2 cellular contexts compared by ENCODE assay signal in the genomic region with DNA sequence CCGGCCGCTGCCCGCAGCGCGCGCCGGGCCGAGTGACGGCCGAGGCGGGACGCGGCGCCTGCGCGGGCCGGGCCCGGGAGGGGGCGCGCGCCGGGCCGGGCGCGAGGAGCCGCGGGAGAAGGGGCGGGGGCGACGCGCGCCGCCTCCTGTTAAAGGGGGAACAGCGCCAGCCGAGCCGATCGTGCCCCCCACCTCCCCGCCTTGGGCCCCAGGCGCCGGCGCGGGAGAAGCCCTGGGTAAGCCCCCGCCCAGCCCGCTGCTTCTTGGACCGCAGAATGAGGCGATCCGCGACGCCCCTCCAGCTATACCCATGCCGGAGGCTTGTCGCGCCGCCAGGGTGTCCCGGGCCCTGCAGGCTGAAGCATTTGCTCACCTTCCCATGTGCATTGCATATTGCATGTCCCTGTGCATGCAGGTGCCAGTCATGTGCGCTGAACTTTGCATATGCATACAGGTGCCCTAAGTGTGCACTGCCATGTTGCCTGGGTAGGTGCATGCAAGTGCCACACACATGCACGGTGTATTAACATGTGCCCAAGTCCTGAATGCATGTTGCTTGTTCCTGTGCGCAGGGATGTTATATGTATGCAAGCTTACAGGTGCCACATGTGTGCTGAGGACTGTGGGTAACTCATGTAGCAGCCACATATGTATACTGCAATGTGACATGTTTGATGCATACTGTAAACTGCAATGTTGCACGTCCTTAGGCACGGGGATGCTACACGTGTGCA.
A peak's percentile ranks its signal among the peaks of the same experiment; 100 is the strongest.
TF ChIP-seq lines count a peak whose summit lies in the region.

A gene with protein sequence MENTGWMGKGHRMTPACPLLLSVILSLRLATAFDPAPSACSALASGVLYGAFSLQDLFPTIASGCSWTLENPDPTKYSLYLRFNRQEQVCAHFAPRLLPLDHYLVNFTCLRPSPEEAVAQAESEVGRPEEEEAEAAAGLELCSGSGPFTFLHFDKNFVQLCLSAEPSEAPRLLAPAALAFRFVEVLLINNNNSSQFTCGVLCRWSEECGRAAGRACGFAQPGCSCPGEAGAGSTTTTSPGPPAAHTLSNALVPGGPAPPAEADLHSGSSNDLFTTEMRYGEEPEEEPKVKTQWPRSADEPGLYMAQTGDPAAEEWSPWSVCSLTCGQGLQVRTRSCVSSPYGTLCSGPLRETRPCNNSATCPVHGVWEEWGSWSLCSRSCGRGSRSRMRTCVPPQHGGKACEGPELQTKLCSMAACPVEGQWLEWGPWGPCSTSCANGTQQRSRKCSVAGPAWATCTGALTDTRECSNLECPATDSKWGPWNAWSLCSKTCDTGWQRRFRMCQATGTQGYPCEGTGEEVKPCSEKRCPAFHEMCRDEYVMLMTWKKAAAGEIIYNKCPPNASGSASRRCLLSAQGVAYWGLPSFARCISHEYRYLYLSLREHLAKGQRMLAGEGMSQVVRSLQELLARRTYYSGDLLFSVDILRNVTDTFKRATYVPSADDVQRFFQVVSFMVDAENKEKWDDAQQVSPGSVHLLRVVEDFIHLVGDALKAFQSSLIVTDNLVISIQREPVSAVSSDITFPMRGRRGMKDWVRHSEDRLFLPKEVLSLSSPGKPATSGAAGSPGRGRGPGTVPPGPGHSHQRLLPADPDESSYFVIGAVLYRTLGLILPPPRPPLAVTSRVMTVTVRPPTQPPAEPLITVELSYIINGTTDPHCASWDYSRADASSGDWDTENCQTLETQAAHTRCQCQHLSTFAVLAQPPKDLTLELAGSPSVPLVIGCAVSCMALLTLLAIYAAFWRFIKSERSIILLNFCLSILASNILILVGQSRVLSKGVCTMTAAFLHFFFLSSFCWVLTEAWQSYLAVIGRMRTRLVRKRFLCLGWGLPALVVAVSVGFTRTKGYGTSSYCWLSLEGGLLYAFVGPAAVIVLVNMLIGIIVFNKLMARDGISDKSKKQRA (N-terminal part only) (minus strand): TSS at position 34 of the 734 bp plus-strand sequence. CDS start 7,119 bp downstream, outside the sequence.

TF ChIP-seq in GM23338, 12 proteins besides CTCF, POLR2A, EP300 and RAD21:
- TF ChIP-seq EZH2 (IDR thresholded peaks at IDR 0.05; ENCODE audit: low read depth, unreplicated experiment): no peak
- TF ChIP-seq ZNF331 (CRISPR knock-in tag; IDR thresholded peaks at IDR 0.05; ENCODE audit: low read depth): no peak
- TF ChIP-seq STAT1 (IDR thresholded peaks at IDR 0.05; ENCODE audit: unreplicated experiment): no peak
- TF ChIP-seq JUNB (IDR thresholded peaks at IDR 0.05; ENCODE audit: unreplicated experiment): no peak
TF ChIP-seq in GM23338: peak in this region for 0.

TF ChIP-seq in H1, 55 proteins besides CTCF, POLR2A, EP300 and RAD21:
- TF ChIP-seq, protein P1, sequence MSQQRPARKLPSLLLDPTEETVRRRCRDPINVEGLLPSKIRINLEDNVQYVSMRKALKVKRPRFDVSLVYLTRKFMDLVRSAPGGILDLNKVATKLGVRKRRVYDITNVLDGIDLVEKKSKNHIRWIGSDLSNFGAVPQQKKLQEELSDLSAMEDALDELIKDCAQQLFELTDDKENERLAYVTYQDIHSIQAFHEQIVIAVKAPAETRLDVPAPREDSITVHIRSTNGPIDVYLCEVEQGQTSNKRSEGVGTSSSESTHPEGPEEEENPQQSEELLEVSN (IDR thresholded peaks at IDR 0.05): peak; percentile 72
- TF ChIP-seq SP2 (IDR thresholded peaks at IDR 0.05; ENCODE audit: low read length): no peak
- peak; percentile 5 for TF ChIP-seq EZH2 (IDR thresholded peaks at IDR 0.05; ENCODE audit: low read depth, low read length, severe bottlenecking)
